ENCODE assay signal across 7 cellular contexts in genomic region chr6:158938811-158939254, GRCh38.
A peak's percentile ranks its signal among the peaks of the same experiment; 100 is the strongest.
DNase-seq lines count a peak whose midpoint lies in the region; TF ChIP-seq lines count a peak whose summit lies in the region.

No MANE protein-coding gene starts in this region.

- DNase-seq in activated T-cell treated with anti-CD3 and anti-CD28 coated beads, Interleukin-2, amount 50 U/mL, for 24 hours, result peak; percentile 37
- DNase-seq in immature natural killer cell (no peak), KG1 (lab: John Stamatoyannopoulos, UW) (no peak), dorsolateral prefrontal cortex (no peak), globus pallidus (ENCODE audit: low spot score) (no peak)

- H3K9me3 Mint-ChIP-seq in activated T-cell treated with anti-CD3 and anti-CD28 coated beads, Interleukin-2, amount 50 U/mL, for 24 hours, result peaks cover 3% of the 10 kb centered on the region
- no peaks in the 10 kb centered on the region for H3K9me3 Mint-ChIP-seq in immature natural killer cell
- H3K9me3 Mint-ChIP-seq in stimulated activated naive CD8-positive, alpha-beta T cell treated with anti-CD3 and anti-CD28 coated beads, Interleukin-15, Interleukin-2, amounts not matched to agents 100 ng/mL and 50 ng/mL, for 24 hours, result peaks cover 8% of the 10 kb centered on the region

- peaks cover 13% of the 10 kb centered on the region for H3K4me1 Mint-ChIP-seq in activated T-cell treated with anti-CD3 and anti-CD28 coated beads, Interleukin-2, amount 50 U/mL, for 24 hours (ENCODE audit: low read depth)
- peaks cover 10 to 12% of the 10 kb centered on the region in 2 donors for H3K4me1 Mint-ChIP-seq in immature natural killer cell
- peaks cover 20% of the 10 kb centered on the region for H3K4me1 Mint-ChIP-seq in stimulated activated naive CD8-positive, alpha-beta T cell treated with anti-CD3 and anti-CD28 coated beads, Interleukin-15, Interleukin-2, amounts not matched to agents 100 ng/mL and 50 ng/mL, for 24 hours (ENCODE audit: low read depth)

- no peak overlapping the region for H3K9ac ChIP-seq in HUES6 (ENCODE audit: low read length)

- no peaks in the 10 kb centered on the region for H3K36me3 Mint-ChIP-seq in activated T-cell treated with anti-CD3 and anti-CD28 coated beads, Interleukin-2, amount 50 U/mL, for 24 hours (ENCODE audit: low read depth)
- no peaks in the 10 kb centered on the region for H3K36me3 Mint-ChIP-seq in immature natural killer cell
- H3K36me3 Mint-ChIP-seq in stimulated activated naive CD8-positive, alpha-beta T cell treated with anti-CD3 and anti-CD28 coated beads, Interleukin-15, Interleukin-2, amounts not matched to agents 100 ng/mL and 50 ng/mL, for 24 hours (ENCODE audit: low read depth), result no peaks in the 10 kb centered on the region

- peak overlapping the region; percentile 39 for H3K4me3 ChIP-seq in HUES6 (ENCODE audit: low read depth, low read length)
- peak overlapping the region in 4 of 59 donors; percentile 0 to 18 (median 4) for H3K4me3 ChIP-seq in dorsolateral prefrontal cortex

- intact Hi-C loops in dorsolateral prefrontal cortex (cut with DNase I), result no loop called here

- no peak for TF ChIP-seq CTCF in dorsolateral prefrontal cortex (IDR thresholded peaks at IDR 0.05 in 54 of 56, conservative IDR thresholded peaks at IDR 0.05 in 2 of 56; ENCODE audit: low read depth in 1 of 56, partially characterized antibody in 56 of 56)

- peaks cover 12% of the 10 kb centered on the region for H3K27me3 Mint-ChIP-seq in activated T-cell treated with anti-CD3 and anti-CD28 coated beads, Interleukin-2, amount 50 U/mL, for 24 hours
- H3K27me3 Mint-ChIP-seq in immature natural killer cell (ENCODE audit: low read depth in 3 of 3), result peaks cover 8 to 14% (median 12%) of the 10 kb centered on the region in 3 donors
- H3K27me3 Mint-ChIP-seq in stimulated activated naive CD8-positive, alpha-beta T cell treated with anti-CD3 and anti-CD28 coated beads, Interleukin-15, Interleukin-2, amounts not matched to agents 100 ng/mL and 50 ng/mL, for 24 hours, result peaks cover 14% of the 10 kb centered on the region

- peaks cover 21% of the 10 kb centered on the region for H3K4me1 ChIP-seq in HUES6 (ENCODE audit: control insufficient read depth, insufficient read depth, low read length)

- H3K4me3 Mint-ChIP-seq in activated T-cell treated with anti-CD3 and anti-CD28 coated beads, Interleukin-2, amount 50 U/mL, for 24 hours, result peak overlapping the region; percentile 48
- H3K4me3 Mint-ChIP-seq in immature natural killer cell, result peak overlapping the region in 3 of 5 donors; percentile 77 to 82 (median 80)
- peak overlapping the region; percentile 65 for H3K4me3 Mint-ChIP-seq in stimulated activated naive CD8-positive, alpha-beta T cell treated with anti-CD3 and anti-CD28 coated beads, Interleukin-15, Interleukin-2, amounts not matched to agents 100 ng/mL and 50 ng/mL, for 24 hours

- H3K27ac ChIP-seq in HUES6 (ENCODE audit: low read depth, low read length), result no peak overlapping the region
- H3K27ac ChIP-seq in dorsolateral prefrontal cortex, result no peak overlapping the region

- H3K27me3 ChIP-seq in HUES6 (ENCODE audit: control insufficient read depth, insufficient read depth, low read length) (no peaks in the 10 kb centered on the region), dorsolateral prefrontal cortex (no peaks in the 10 kb centered on the region)

- H3K27ac Mint-ChIP-seq in activated T-cell treated with anti-CD3 and anti-CD28 coated beads, Interleukin-2, amount 50 U/mL, for 24 hours, result no peak overlapping the region
- no peak overlapping the region for H3K27ac Mint-ChIP-seq in immature natural killer cell
- H3K27ac Mint-ChIP-seq in stimulated activated naive CD8-positive, alpha-beta T cell treated with anti-CD3 and anti-CD28 coated beads, Interleukin-15, Interleukin-2, amounts not matched to agents 100 ng/mL and 50 ng/mL, for 24 hours, result no peak overlapping the region

- H3K36me3 ChIP-seq in HUES6 (ENCODE audit: control insufficient read depth, insufficient read depth, low read length), result no peaks in the 10 kb centered on the region

- 0 out of 2 replicates have a peak, but pooled peaks cover 3% of the 10 kb centered on the region for H3K9me3 ChIP-seq in HUES6 (ENCODE audit: control insufficient read depth, insufficient read depth, low read depth, low read length)
